8 cellular contexts compared by ENCODE assay signal in genomic region chr1:234322979-234323378, GRCh38. TPM values are rescaled to one million over a fixed set of nuclear protein-coding genes. Genes with fewer than 3 reads are reported as not detected.
DNase-seq lines count a peak whose midpoint lies in the region; ATAC-seq and TF ChIP-seq lines count a peak whose summit lies in the region.

No MANE protein-coding gene starts in this region.

- no peak overlapping the region for H3K4me3 ChIP-seq in Peyer's patch

- H3K4me3 Mint-ChIP-seq in memory B cell: no peak overlapping the region
- no peak overlapping the region for H3K4me3 Mint-ChIP-seq in chondrocyte (ENCODE audit: unreplicated experiment)

- peak in 4 of 6 experiments; percentile 6 to 27 (median 14) for TF ChIP-seq CTCF in Peyer's patch (IDR thresholded peaks at IDR 0.05)
- TF ChIP-seq CTCF in chondrocyte (IDR thresholded peaks at IDR 0.05): no peak

- H3K36me3 ChIP-seq in Peyer's patch: no peaks in the 10 kb centered on the region

- H3K27ac Mint-ChIP-seq in memory B cell (no peak overlapping the region), chondrocyte (ENCODE audit: unreplicated experiment) (no peak overlapping the region)

- no peaks in the 10 kb centered on the region for H3K4me1 ChIP-seq in Peyer's patch

- no peak for TF ChIP-seq POLR2A in Peyer's patch (IDR thresholded peaks at IDR 0.05)

- DNase-seq in AML-193 (lab: John Stamatoyannopoulos, UW) (peak; percentile 42 to 53), Peyer's patch (peak in 2 of 3 donors; percentile 23 to 67), memory B cell (ENCODE audit: low spot score in 2 of 2) (peak; percentile 16 to 31), chondrocyte (ENCODE audit: low spot score) (no peak)
- peak; percentile 48 for DNase-seq in activated naive CD4-positive, alpha-beta T cell treated with anti-CD3 and anti-CD28 coated beads, Interleukin-2, amount 50 U/mL, for 16 hours

- H3K36me3 Mint-ChIP-seq in memory B cell (no peaks in the 10 kb centered on the region), chondrocyte (ENCODE audit: low read depth) (no peaks in the 10 kb centered on the region)

- H3K27ac ChIP-seq in Peyer's patch: no peak overlapping the region

- H3K27me3 ChIP-seq in Peyer's patch: no peaks in the 10 kb centered on the region

- H3K4me1 Mint-ChIP-seq in memory B cell: peaks cover 19% of the 10 kb centered on the region
- peaks cover 4% of the 10 kb centered on the region for H3K4me1 Mint-ChIP-seq in chondrocyte (ENCODE audit: low read depth)

- H3K27me3 Mint-ChIP-seq in memory B cell (peaks cover 25% of the 10 kb centered on the region), chondrocyte (ENCODE audit: low read depth) (peaks cover 44% of the 10 kb centered on the region)

- peak; percentile 46 for ATAC-seq in GM21786 (IDR thresholded peaks at IDR 0.05; ENCODE audit: unreplicated experiment)
- peak; percentile 33 for ATAC-seq in memory B cell (ENCODE audit: low read depth)
- ATAC-seq in HG02973 (IDR thresholded peaks at IDR 0.05; ENCODE audit: unreplicated experiment): no peak
- ATAC-seq in HG03045 (IDR thresholded peaks at IDR 0.05; ENCODE audit: unreplicated experiment): no peak

- peaks cover 2% of the 10 kb centered on the region for H3K9me3 Mint-ChIP-seq in memory B cell
- H3K9me3 Mint-ChIP-seq in chondrocyte (ENCODE audit: low read depth): no peaks in the 10 kb centered on the region

- no peaks in the 10 kb centered on the region for H3K9me3 ChIP-seq in Peyer's patch

RNA-seq across cellular contexts. Expression of gene COA6, which starts 50.3 kb away (rescaled TPM):
- total RNA-seq in Peyer's patch: 10 to 100 TPM; 11.7 to 48.7 (median 19.0) TPM
- total RNA-seq in chondrocyte: 16.0 to 25.0 TPM (median 16.1 TPM) in 3 replicates

Comparison
In these comparisons a context has a peak if more than half of its experiments do, and no peak if none do; other contexts are left out.
1. ATAC-seq: peak in GM21786 (single experiment) and memory B cell (single experiment); none in HG02973 (single experiment) and HG03045 (single experiment).